In the genomic region with DNA sequence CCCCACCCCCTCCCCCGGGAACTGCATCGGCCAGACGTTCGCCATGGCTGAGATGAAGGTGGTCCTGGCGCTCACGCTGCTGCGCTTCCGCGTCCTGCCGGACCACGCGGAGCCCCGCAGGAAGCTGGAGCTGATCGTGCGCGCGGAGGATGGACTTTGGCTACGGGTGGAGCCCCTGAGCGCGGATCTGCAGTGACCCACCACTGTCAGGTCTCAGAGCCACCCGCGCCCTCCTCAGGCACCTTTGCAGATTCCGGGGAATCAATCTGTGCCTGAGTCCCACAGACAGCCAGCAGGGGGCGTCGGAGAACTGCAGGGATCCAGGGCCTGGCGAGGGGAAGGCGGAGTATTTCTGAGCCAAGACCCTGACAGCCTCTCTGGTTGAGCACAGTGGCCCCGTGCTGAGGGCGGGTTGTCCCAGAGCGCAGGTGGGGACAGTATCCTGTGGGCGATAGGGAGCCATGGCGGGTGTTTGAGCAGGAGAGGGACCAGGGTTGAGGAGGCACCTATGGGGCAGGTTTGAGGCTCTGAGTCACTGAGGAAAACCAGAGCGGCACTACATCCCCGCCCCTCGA, we compare ENCODE assay signal across 8 cellular contexts. TPM values are rescaled to one million over a fixed set of nuclear protein-coding genes. Genes with fewer than 3 reads are reported as not detected.
DNase-seq lines count a peak whose midpoint lies in the region; ATAC-seq and TF ChIP-seq lines count a peak whose summit lies in the region.

No MANE protein-coding gene starts in this region.

- H3K36me3 ChIP-seq in left lung, result no peaks in the 10 kb centered on the region

- H3K4me1 ChIP-seq in left lung, result peaks cover 0 to 30% of the 10 kb centered on the region in 2 donors

- DNase-seq in NCI-H2107 (lab: John Stamatoyannopoulos, UW) (peak; percentile 0), NCI-H2107 treated with DMSO at 0.1 percent for 48 hours (lab: John Stamatoyannopoulos, UW; ENCODE audit: unreplicated experiment) (no peak), NCI-H345 treated with DMSO at 0.1 percent for 48 hours (lab: John Stamatoyannopoulos, UW; ENCODE audit: unreplicated experiment) (peak; percentile 3), choroid plexus epithelial cell (ENCODE audit: low read depth) (peak; percentile 67), left lung (peak; percentile 75 to 95)
- DNase-seq in activated CD4-positive, alpha-beta T cell treated with anti-CD3 and anti-CD28 coated beads for 48 hours, result peak; percentile 91
- DNase-seq in stimulated activated CD4-positive, alpha-beta T cell treated with anti-CD3 and anti-CD28 coated beads, TNF-alpha, amount 100 ng/mL, for 24 hours (ENCODE audit: low read depth in 3 of 3), result peak; percentile 61 to 84 (median 75)

- no peak overlapping the region for H3K27ac ChIP-seq in left lung

- intact Hi-C loops in left lung (cut with DNase I), result no loop called here

- peaks cover 0 to 47% of the 10 kb centered on the region in 2 donors for H3K27me3 ChIP-seq in left lung

- H3K9me3 ChIP-seq in left lung, result no peaks in the 10 kb centered on the region

- TF ChIP-seq CTCF in choroid plexus epithelial cell (conservative IDR thresholded peaks at IDR 0.05; ENCODE audit: low read depth, low read length) (peak; percentile 92), left lung (IDR thresholded peaks at IDR 0.05) (peak; percentile 84 to 89)

- H3K4me3 ChIP-seq in choroid plexus epithelial cell (ENCODE audit: low read depth, low read length) (no peak overlapping the region), left lung (no peak overlapping the region)

- ATAC-seq in left lung, result peak; percentile 96
- no peak for ATAC-seq in HG03469 (IDR thresholded peaks at IDR 0.05; ENCODE audit: unreplicated experiment)

RNA-seq across cellular contexts. Expression of a gene that starts 30.4 kb away (rescaled TPM):
- not detected for total RNA-seq in left lung

RNA-seq across cellular contexts. Expression of a gene that starts 56.1 kb away (rescaled TPM):
- total RNA-seq in left lung, result 1 to 10 TPM in 1 of 2 donors, under 1 TPM in 1; 0.82 to 3.7 TPM
